Comparison of ENCODE assay signal across 1 cellular context in the genomic region with DNA sequence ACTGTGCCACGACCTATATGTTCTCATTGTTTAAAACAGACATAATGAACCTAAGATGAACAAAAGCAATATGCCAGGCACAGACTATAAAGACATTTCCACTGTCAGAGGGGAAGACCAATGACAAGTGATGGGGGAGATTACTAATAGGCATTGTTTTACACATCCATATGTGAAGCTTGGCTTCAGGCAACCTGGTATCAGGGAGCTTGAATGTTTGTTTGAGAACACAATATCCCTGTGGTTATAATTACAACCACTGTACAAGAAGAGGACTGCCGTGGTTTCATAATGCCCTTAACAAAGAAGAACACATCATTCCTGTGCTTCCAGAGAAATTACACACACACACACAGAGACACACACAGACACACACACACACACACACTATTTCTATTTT.
TF ChIP-seq lines count a peak whose summit lies in the region.

No MANE protein-coding gene starts in this region.

TF ChIP-seq in WTC11, 78 proteins besides CTCF, POLR2A, EP300 and RAD21 (continued from another document):
- TF ChIP-seq AR (CRISPR knock-in tag; IDR thresholded peaks at IDR 0.05) (no peak), PRRX2 (CRISPR knock-in tag; IDR thresholded peaks at IDR 0.05) (no peak), MLX (CRISPR knock-in tag; IDR thresholded peaks at IDR 0.05) (no peak), CREM (CRISPR knock-in tag; IDR thresholded peaks at IDR 0.05) (no peak), GABPB1 (CRISPR knock-in tag; IDR thresholded peaks at IDR 0.05) (no peak), NR3C1 (CRISPR knock-in tag; conservative IDR thresholded peaks at IDR 0.05; ENCODE audit: low read depth) (no peak), ARID4B (CRISPR knock-in tag; IDR thresholded peaks at IDR 0.05; ENCODE audit: borderline replicate concordance) (no peak), ZNF232 (CRISPR knock-in tag; IDR thresholded peaks at IDR 0.05) (no peak)
- TF ChIP-seq, protein P1, sequence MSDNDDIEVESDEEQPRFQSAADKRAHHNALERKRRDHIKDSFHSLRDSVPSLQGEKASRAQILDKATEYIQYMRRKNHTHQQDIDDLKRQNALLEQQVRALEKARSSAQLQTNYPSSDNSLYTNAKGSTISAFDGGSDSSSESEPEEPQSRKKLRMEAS (CRISPR knock-in tag; IDR thresholded peaks at IDR 0.05): no peak
- TF ChIP-seq, protein P2, sequence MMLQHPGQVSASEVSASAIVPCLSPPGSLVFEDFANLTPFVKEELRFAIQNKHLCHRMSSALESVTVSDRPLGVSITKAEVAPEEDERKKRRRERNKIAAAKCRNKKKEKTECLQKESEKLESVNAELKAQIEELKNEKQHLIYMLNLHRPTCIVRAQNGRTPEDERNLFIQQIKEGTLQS (CRISPR knock-in tag; conservative IDR thresholded peaks at IDR 0.05): no peak
- TF ChIP-seq, protein P3, sequence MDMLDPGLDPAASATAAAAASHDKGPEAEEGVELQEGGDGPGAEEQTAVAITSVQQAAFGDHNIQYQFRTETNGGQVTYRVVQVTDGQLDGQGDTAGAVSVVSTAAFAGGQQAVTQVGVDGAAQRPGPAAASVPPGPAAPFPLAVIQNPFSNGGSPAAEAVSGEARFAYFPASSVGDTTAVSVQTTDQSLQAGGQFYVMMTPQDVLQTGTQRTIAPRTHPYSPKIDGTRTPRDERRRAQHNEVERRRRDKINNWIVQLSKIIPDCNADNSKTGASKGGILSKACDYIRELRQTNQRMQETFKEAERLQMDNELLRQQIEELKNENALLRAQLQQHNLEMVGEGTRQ (CRISPR knock-in tag; IDR thresholded peaks at IDR 0.05): no peak
TF ChIP-seq in WTC11: peak in this region for 0.
